Comparison of ENCODE assay signal across 28 cellular contexts in genomic region chr1:86692636-86693035, GRCh38.
"Had no signal": no experiment of that assay in that cellular context is flagged by ENCODE, and none has a peak within 500 bp of the region (broad histone marks: within the 10 kb centered on the region; RNA-seq: fewer than 3 reads in every experiment).

No MANE protein-coding gene starts in this region.

- H3K4me3 ChIP-seq: colonic mucosa, esophagus squamous epithelium, gastrocnemius medialis, heart right ventricle, left lung, lower lobe of right lung, mucosa of descending colon had no signal

- ATAC-seq: effector memory CD8-positive, alpha-beta T cell; esophagus mucosa; gastrocnemius medialis; heart right ventricle; left colon; left lung; left ventricle myocardium superior; lower lobe of right lung; mucosa of descending colon had no signal

- FAIRE-seq: endometrium, kidney had no signal

- DNase-seq: colonic mucosa; cortex of kidney; effector CD8-positive, alpha-beta T cell; effector memory CD8-positive, alpha-beta T cell; endodermal cell; erythroblast; esophagus squamous epithelium; foreskin fibroblast; foreskin melanocyte; gastrocnemius medialis; glutamatergic neuron; head of caudate nucleus; heart right ventricle; hippocampal formation; immature natural killer cell; islet precursor cell; kidney; kidney glomerular epithelial cell; left colon; left lung; left ventricle myocardium superior; lower lobe of right lung; mesenchymal stem cell; mucosa of descending colon; naive B cell had no signal

- H3K4me1 ChIP-seq: colonic mucosa, esophagus squamous epithelium, gastrocnemius medialis, heart right ventricle, left lung, lower lobe of right lung had no signal

- H3K27ac ChIP-seq: colonic mucosa, epithelial cell of prostate, esophagus squamous epithelium, gastrocnemius medialis, heart right ventricle, left lung, lower lobe of right lung had no signal

- H3K36me3 ChIP-seq: colonic mucosa, esophagus squamous epithelium, gastrocnemius medialis, heart right ventricle, left lung, lower lobe of right lung had no signal

- H3K27me3 ChIP-seq: colonic mucosa, esophagus squamous epithelium, gastrocnemius medialis, heart right ventricle, left lung had no signal

- H3K9me3 ChIP-seq: colonic mucosa, esophagus squamous epithelium, gastrocnemius medialis, heart right ventricle, left lung, lower lobe of right lung, mucosa of descending colon had no signal
